Comparison of ENCODE assay signal across 8 cellular contexts in the genomic region with DNA sequence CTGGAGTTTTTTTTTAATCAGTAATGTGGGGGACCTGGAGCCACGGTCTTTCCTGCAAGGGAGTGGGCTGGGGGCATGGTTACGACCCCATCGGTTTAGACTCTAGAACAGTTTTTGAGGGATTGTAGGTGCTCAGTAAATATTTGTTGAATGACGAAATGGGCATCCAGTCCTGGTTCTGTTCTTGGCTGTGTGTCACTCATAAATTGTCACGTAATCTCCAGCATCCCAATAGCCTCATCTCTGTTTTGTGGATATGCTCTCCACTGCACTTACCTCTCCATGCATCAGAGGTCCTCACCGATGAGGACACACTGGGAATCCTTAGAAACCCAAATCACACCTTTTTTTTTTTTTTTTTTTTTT. TPM values are rescaled to one million over a fixed set of nuclear protein-coding genes. Genes with fewer than 3 reads are reported as not detected.
DNase-seq lines count a peak whose midpoint lies in the region; ATAC-seq and TF ChIP-seq lines count a peak whose summit lies in the region.

No MANE protein-coding gene starts in this region.

- H3K9me3 ChIP-seq in thoracic aorta = no peaks in the 10 kb centered on the region

- no peak overlapping the region for H3K27ac Mint-ChIP-seq in activated naive CD8-positive, alpha-beta T cell treated with anti-CD3 and anti-CD28 coated beads, Interleukin-2, amount 50 U/mL, for 24 hours
- no peak overlapping the region for H3K27ac Mint-ChIP-seq in memory B cell

- TF ChIP-seq CTCF in thoracic aorta (IDR thresholded peaks at IDR 0.05) = no peak

- peak overlapping the region; percentile 85 for H3K4me3 ChIP-seq in thoracic aorta

- no peaks in the 10 kb centered on the region for H3K27me3 Mint-ChIP-seq in activated T-cell treated with anti-CD3 and anti-CD28 coated beads, Interleukin-2, amount 50 U/mL, for 4 hours (ENCODE audit: low read depth)
- peaks cover 4% of the 10 kb centered on the region for H3K27me3 Mint-ChIP-seq in activated naive CD8-positive, alpha-beta T cell treated with anti-CD3 and anti-CD28 coated beads, Interleukin-2, amount 50 U/mL, for 24 hours
- peaks cover 4% of the 10 kb centered on the region for H3K27me3 Mint-ChIP-seq in memory B cell

- H3K4me1 Mint-ChIP-seq in activated T-cell treated with anti-CD3 and anti-CD28 coated beads, Interleukin-2, amount 50 U/mL, for 4 hours (ENCODE audit: low read depth) = peaks cover 21% of the 10 kb centered on the region
- H3K4me1 Mint-ChIP-seq in activated naive CD8-positive, alpha-beta T cell treated with anti-CD3 and anti-CD28 coated beads, Interleukin-2, amount 50 U/mL, for 24 hours = peaks cover 15% of the 10 kb centered on the region
- H3K4me1 Mint-ChIP-seq in memory B cell = peaks cover 19% of the 10 kb centered on the region

- peaks cover 10 to 12% of the 10 kb centered on the region in 2 donors for H3K4me1 ChIP-seq in thoracic aorta (ENCODE audit: control insufficient read depth in 1 of 2, low read depth in 2 of 2)

- H3K36me3 ChIP-seq in thoracic aorta = no peaks in the 10 kb centered on the region

- no peak for ATAC-seq in activated T-cell treated with anti-CD3 and anti-CD28 coated beads, Interleukin-2, amount 50 U/mL, for 4 hours
- ATAC-seq in activated naive CD8-positive, alpha-beta T cell treated with anti-CD3 and anti-CD28 coated beads, Interleukin-2, amount 50 U/mL, for 24 hours = no peak
- ATAC-seq in memory B cell (ENCODE audit: low read depth) = no peak
- ATAC-seq in thoracic aorta (ENCODE audit: insufficient number of reproducible peaks, low FRiP score, low read depth) = no peak
- ATAC-seq in GM21367 (IDR thresholded peaks at IDR 0.05; ENCODE audit: unreplicated experiment) = no peak

- H3K36me3 Mint-ChIP-seq in activated T-cell treated with anti-CD3 and anti-CD28 coated beads, Interleukin-2, amount 50 U/mL, for 4 hours (ENCODE audit: insufficient read depth) = no peaks in the 10 kb centered on the region
- no peaks in the 10 kb centered on the region for H3K36me3 Mint-ChIP-seq in activated naive CD8-positive, alpha-beta T cell treated with anti-CD3 and anti-CD28 coated beads, Interleukin-2, amount 50 U/mL, for 24 hours (ENCODE audit: low read depth)
- H3K36me3 Mint-ChIP-seq in memory B cell = peaks cover 3% of the 10 kb centered on the region

- H3K4me3 Mint-ChIP-seq in activated T-cell treated with anti-CD3 and anti-CD28 coated beads, Interleukin-2, amount 50 U/mL, for 4 hours = peak overlapping the region; percentile 91
- H3K4me3 Mint-ChIP-seq in activated naive CD8-positive, alpha-beta T cell treated with anti-CD3 and anti-CD28 coated beads, Interleukin-2, amount 50 U/mL, for 24 hours = peak overlapping the region; percentile 87
- peak overlapping the region; percentile 91 for H3K4me3 Mint-ChIP-seq in memory B cell

- DNase-seq in activated T-cell treated with anti-CD3 and anti-CD28 coated beads, Interleukin-2, amount 50 U/mL, for 4 hours = no peak
- DNase-seq in activated T-cell treated with anti-CD3 and anti-CD28 coated beads, Interleukin-2, amount 50 U/mL, for 1 hour = no peak
- no peak for DNase-seq in activated naive CD8-positive, alpha-beta T cell treated with anti-CD3 and anti-CD28 coated beads, Interleukin-2, amount 50 U/mL, for 24 hours
- no peak for DNase-seq in memory B cell (ENCODE audit: low spot score in 2 of 2)
- no peak for DNase-seq in thoracic aorta (ENCODE audit: low spot score)
- no peak for DNase-seq in superior temporal gyrus (ENCODE audit: extremely low spot score)
- DNase-seq in NCI-H82 (lab: John Stamatoyannopoulos, UW) = no peak

- no peaks in the 10 kb centered on the region for H3K27me3 ChIP-seq in thoracic aorta (replicated peaks; ENCODE audit: insufficient read depth)

- H3K9me3 Mint-ChIP-seq in activated T-cell treated with anti-CD3 and anti-CD28 coated beads, Interleukin-2, amount 50 U/mL, for 4 hours = no peaks in the 10 kb centered on the region
- H3K9me3 Mint-ChIP-seq in activated naive CD8-positive, alpha-beta T cell treated with anti-CD3 and anti-CD28 coated beads, Interleukin-2, amount 50 U/mL, for 24 hours = no peaks in the 10 kb centered on the region
- no peaks in the 10 kb centered on the region for H3K9me3 Mint-ChIP-seq in memory B cell

- peak overlapping the region in 1 of 2 donors; percentile 24 for H3K27ac ChIP-seq in thoracic aorta

RNA-seq across cellular contexts. Expression of gene SLC38A7, which starts 0.5 kb away (rescaled TPM):
- 10 to 100 TPM; 10.4 to 14.5 (median 12.2) TPM for total RNA-seq in activated T-cell treated with anti-CD3 and anti-CD28 coated beads, Interleukin-2, amount 50 U/mL, for 4 hours
- 10 to 100 TPM; 12.0 to 19.5 TPM for total RNA-seq in thoracic aorta

RNA-seq across cellular contexts. Expression of gene GOT2, which starts 49.0 kb away (rescaled TPM):
- total RNA-seq in activated T-cell treated with anti-CD3 and anti-CD28 coated beads, Interleukin-2, amount 50 U/mL, for 4 hours = 100 to 1,000 TPM; 143 to 147 (median 143) TPM
- 10 to 100 TPM; 29.3 to 51.6 TPM for total RNA-seq in thoracic aorta

RNA-seq across cellular contexts. Expression of gene CNOT1, which starts 55.4 kb away (rescaled TPM):
- total RNA-seq in activated T-cell treated with anti-CD3 and anti-CD28 coated beads, Interleukin-2, amount 50 U/mL, for 4 hours = 100 to 1,000 TPM; 235 to 253 (median 249) TPM
- total RNA-seq in thoracic aorta = 100 to 1,000 TPM in 1 of 2 donors, 10 to 100 TPM in 1; 54.8 to 112 TPM
